Comparison of ENCODE assay signal across 8 cellular contexts in genomic region chr15:39172380-39173281, GRCh38.
DNase-seq lines count a peak whose midpoint lies in the region; ATAC-seq and TF ChIP-seq lines count a peak whose summit lies in the region.

No MANE protein-coding gene starts in this region.

- H3K4me1 ChIP-seq in Caco-2, result peaks cover 12% of the 10 kb centered on the region

- intact Hi-C loops in Caco-2 (cut with micrococcal nuclease; ENCODE audit: unreplicated experiment), result loop anchor here (1.0 to 10.0 kb wide), 9 partner anchors 41 to 584 kb away; no protein-coding TSS in a partner anchor
- intact Hi-C loops in CD14-positive monocyte (cut with micrococcal nuclease), result loop anchor here (5.0 to 10.0 kb wide), 2 partner anchors 410 to 412 kb away; partner anchors contain the start of gene THBS1 (in 2 of the 2)

- POLR2A ChIA-PET in Caco-2 (lab: Charles Lee), result interaction anchor here (1.2 to 1.9 kb wide), 2 partner anchors 247 to 409 kb away, joined by 3 to 12 read pairs; partner anchors contain the start of gene THBS1
- POLR2A ChIA-PET in activated CD8-positive, alpha-beta T cell treated with anti-CD3 and anti-CD28 coated beads, Interleukin-2, amount 10 ng/mL, durations not matched to agents 7 days and 5 days (lab: Charles Lee), result no interaction called here

- peaks cover 19% of the 10 kb centered on the region for H3K4me1 Mint-ChIP-seq in Caco-2 (ENCODE audit: low read depth, unreplicated experiment)
- H3K4me1 Mint-ChIP-seq in CD14-positive monocyte, result peaks cover 11% of the 10 kb centered on the region
- no peaks in the 10 kb centered on the region for H3K4me1 Mint-ChIP-seq in activated CD8-positive, alpha-beta T cell treated with anti-CD3 and anti-CD28 coated beads, Interleukin-2, amount 10 ng/mL, durations not matched to agents 7 days and 5 days (ENCODE audit: low read depth)

- no TSS peak for BruUV-seq in Caco-2 (replicated peaks; lab: Mats Ljungman, UMichigan)

- H3K4me3 Mint-ChIP-seq in Caco-2 (ENCODE audit: unreplicated experiment), result no peak overlapping the region
- H3K4me3 Mint-ChIP-seq in CD14-positive monocyte, result peak overlapping the region in 1 of 2 donors; percentile 18
- no peak overlapping the region for H3K4me3 Mint-ChIP-seq in activated CD8-positive, alpha-beta T cell treated with anti-CD3 and anti-CD28 coated beads, Interleukin-2, amount 10 ng/mL, durations not matched to agents 7 days and 5 days

- TF ChIP-seq CTCF in Caco-2 (IDR thresholded peaks at IDR 0.05; ENCODE audit: insufficient read depth in 1 of 2, low read depth in 1 of 2, low read length in 1 of 2, severe bottlenecking in 1 of 2, unreplicated experiment in 1 of 2) (no peak), fibroblast of villous mesenchyme (IDR thresholded peaks at IDR 0.05; ENCODE audit: insufficient read depth, low read depth, low read length) (no peak), omental fat pad (IDR thresholded peaks at IDR 0.05) (no peak), CD14-positive monocyte (IDR thresholded peaks at IDR 0.05) (no peak)

- H3K9me3 Mint-ChIP-seq in Caco-2 (ENCODE audit: unreplicated experiment) (peaks cover 15% of the 10 kb centered on the region), CD14-positive monocyte (peaks cover 0 to 2% (median 0%) of the 10 kb centered on the region in 7 donors)
- H3K9me3 Mint-ChIP-seq in activated CD8-positive, alpha-beta T cell treated with anti-CD3 and anti-CD28 coated beads, Interleukin-2, amount 10 ng/mL, durations not matched to agents 7 days and 5 days (ENCODE audit: insufficient read depth), result no peaks in the 10 kb centered on the region

- no peak overlapping the region for H3K4me3 ChIP-seq in Caco-2 (ENCODE audit: low read depth, low read length)
- H3K4me3 ChIP-seq in fibroblast of villous mesenchyme (ENCODE audit: low read depth, low read length), result peak overlapping the region; percentile 19

- H3K27me3 Mint-ChIP-seq in Caco-2 (ENCODE audit: insufficient read depth, unreplicated experiment), result no peaks in the 10 kb centered on the region
- peaks cover 2 to 11% (median 10%) of the 10 kb centered on the region in 3 donors for H3K27me3 Mint-ChIP-seq in CD14-positive monocyte (ENCODE audit: low read depth in 3 of 3)
- peaks cover 20% of the 10 kb centered on the region for H3K27me3 Mint-ChIP-seq in activated CD8-positive, alpha-beta T cell treated with anti-CD3 and anti-CD28 coated beads, Interleukin-2, amount 10 ng/mL, durations not matched to agents 7 days and 5 days (ENCODE audit: low read depth)

- peak; percentile 55 to 60 for DNase-seq in Caco-2
- peak; percentile 11 for DNase-seq in RPMI8226
- DNase-seq in fibroblast of villous mesenchyme (ENCODE audit: low read depth), result peak; percentile 75
- DNase-seq in omental fat pad (ENCODE audit: low spot score), result no peak
- DNase-seq in CD14-positive monocyte (ENCODE audit: low spot score), result no peak
- DNase-seq in activated CD8-positive, alpha-beta memory T cell treated with anti-CD3 and anti-CD28 coated beads for 24 hours, result no peak
- DNase-seq in activated CD8-positive, alpha-beta T cell treated with anti-CD3 and anti-CD28 coated beads, Interleukin-2, amount 10 ng/mL, durations not matched to agents 7 days and 5 days, result no peak

- H3K27ac Mint-ChIP-seq in Caco-2 (ENCODE audit: unreplicated experiment) (peak overlapping the region; percentile 88), CD14-positive monocyte (peak overlapping the region in 2 of 7 donors; percentile 20 to 75)
- no peak overlapping the region for H3K27ac Mint-ChIP-seq in activated CD8-positive, alpha-beta T cell treated with anti-CD3 and anti-CD28 coated beads, Interleukin-2, amount 10 ng/mL, durations not matched to agents 7 days and 5 days

- no peaks in the 10 kb centered on the region for H3K27me3 ChIP-seq in Caco-2 (replicated peaks; ENCODE audit: control insufficient read depth, insufficient read depth, low read length)

- no peaks in the 10 kb centered on the region for H3K9me3 ChIP-seq in Caco-2

- no peaks in the 10 kb centered on the region for H3K36me3 ChIP-seq in Caco-2 (ENCODE audit: control insufficient read depth, insufficient read depth, low read length)

- ATAC-seq in omental fat pad (ENCODE audit: low FRiP score) (peak; percentile 25), esophagus mucosa (no peak)
- ATAC-seq in activated CD8-positive, alpha-beta T cell treated with anti-CD3 and anti-CD28 coated beads, Interleukin-2, amount 10 ng/mL, durations not matched to agents 7 days and 5 days, result no peak

- peaks cover 5% of the 10 kb centered on the region for H3K36me3 Mint-ChIP-seq in Caco-2 (ENCODE audit: insufficient read depth, unreplicated experiment)
- H3K36me3 Mint-ChIP-seq in CD14-positive monocyte, result no peaks in the 10 kb centered on the region
- H3K36me3 Mint-ChIP-seq in activated CD8-positive, alpha-beta T cell treated with anti-CD3 and anti-CD28 coated beads, Interleukin-2, amount 10 ng/mL, durations not matched to agents 7 days and 5 days (ENCODE audit: low read depth), result no peaks in the 10 kb centered on the region

- CTCF ChIA-PET in Caco-2 (lab: Charles Lee), result interaction anchor here (0.7 to 2.4 kb wide), 7 partner anchors 41 to 584 kb away, joined by 3 to 36 read pairs (median 4); partner anchors contain the start of gene THBS1
- CTCF ChIA-PET in activated CD8-positive, alpha-beta T cell treated with anti-CD3 and anti-CD28 coated beads, Interleukin-2, amount 10 ng/mL, durations not matched to agents 7 days and 5 days (lab: Charles Lee), result interaction anchor here (0.6 to 1.7 kb wide), 6 partner anchors 254 to 732 kb away, joined by 3 to 15 read pairs (median 4); no protein-coding TSS in a partner anchor

Comparison
In these comparisons a context has a peak if more than half of its experiments do, and no peak if none do; other contexts are left out.
1. DNase-seq: peak in Caco-2 (2 of 2), RPMI8226 (single experiment) and fibroblast of villous mesenchyme (single experiment); none in omental fat pad (single experiment), CD14-positive monocyte (single experiment), activated CD8-positive, alpha-beta memory T cell treated with anti-CD3 and anti-CD28 coated beads for 24 hours (single experiment) and activated CD8-positive, alpha-beta T cell treated with anti-CD3 and anti-CD28 coated beads, Interleukin-2, amount 10 ng/mL, durations not matched to agents 7 days and 5 days (single experiment).